In the genomic region with DNA sequence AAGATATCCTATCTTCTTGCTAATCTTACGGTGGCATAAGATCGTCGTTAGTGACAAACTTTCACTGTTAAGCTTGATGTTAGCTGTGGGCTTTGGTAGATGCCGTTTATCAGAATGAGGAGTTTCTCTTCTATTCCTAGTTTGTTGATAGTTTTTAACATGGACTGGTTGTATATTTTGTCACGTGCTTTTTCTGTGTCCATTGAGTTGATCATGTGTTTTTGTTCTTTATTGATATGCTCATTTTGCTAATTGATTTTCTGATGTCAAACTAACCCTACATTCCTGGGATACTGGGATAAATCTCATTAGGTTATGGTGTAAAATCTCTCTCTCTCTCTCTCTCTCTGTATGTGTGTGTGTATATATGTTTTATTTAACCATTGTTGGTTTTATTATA, we compare ENCODE assay signal across 7 cellular contexts.
"Had no signal": no experiment of that assay in that cellular context is flagged by ENCODE, and none has a peak within 500 bp of the region (broad histone marks: within the 10 kb centered on the region; RNA-seq: fewer than 3 reads in every experiment).

No MANE protein-coding gene starts in this region.

- H3K9ac ChIP-seq: KMS-11 had no signal

- H3K27ac ChIP-seq: HL-60, KMS-11 had no signal

- H3K27me3 Mint-ChIP-seq: IgD-negative memory B cell had no signal

- H3K4me1 Mint-ChIP-seq: IgD-negative memory B cell had no signal

- H3K27ac Mint-ChIP-seq: IgD-negative memory B cell had no signal

- FAIRE-seq: HTR-8/SVneo had no signal

- H3K4me2 ChIP-seq: KMS-11 had no signal

- H3K36me3 Mint-ChIP-seq: IgD-negative memory B cell had no signal

- H3K4me3 Mint-ChIP-seq: IgD-negative memory B cell had no signal

- DNase-seq: IMR-90, KBM-7, KG1 had no signal
